Comparison of ENCODE assay signal across 10 cellular contexts in genomic region chr1:91402023-91402422, GRCh38. TPM values are rescaled to one million over a fixed set of nuclear protein-coding genes. Genes with fewer than 3 reads are reported as not detected.
DNase-seq lines count a peak whose midpoint lies in the region; ATAC-seq and TF ChIP-seq lines count a peak whose summit lies in the region.
"Had no signal": no experiment of that assay in that cellular context is flagged by ENCODE, and none has a peak within 500 bp of the region (broad histone marks: within the 10 kb centered on the region; RNA-seq: fewer than 3 reads in every experiment).

No MANE protein-coding gene starts in this region.

- no peak for ATAC-seq in T-helper 17 cell
- no peak for ATAC-seq in HG02840 (IDR thresholded peaks at IDR 0.05; ENCODE audit: low FRiP score, unreplicated experiment)
- ATAC-seq in activated CD4-positive, alpha-beta T cell treated with anti-CD3 and anti-CD28 coated beads for 36 hours = no peak

- H3K36me3 ChIP-seq in mammary epithelial cell (ENCODE audit: insufficient read depth, low read length) (no peaks in the 10 kb centered on the region), neural progenitor cell (no peaks in the 10 kb centered on the region)
- H3K36me3 ChIP-seq: BLaER1, neutrophil had no signal

- no peak overlapping the region for H3K4me3 ChIP-seq in mammary epithelial cell (replicated peaks in 1 of 3; ENCODE audit: insufficient read depth in 1 of 3, low read depth in 2 of 3, low read length in 3 of 3)
- no peak overlapping the region for H3K4me3 ChIP-seq in neural progenitor cell
- H3K4me3 ChIP-seq: BLaER1 had no signal

- H3K79me2 ChIP-seq in mammary epithelial cell (ENCODE audit: insufficient read depth, low read length) (no peaks in the 10 kb centered on the region), neural progenitor cell (ENCODE audit: low read depth) (peaks cover 22% of the 10 kb centered on the region)

- H3K27me3 ChIP-seq in mammary epithelial cell (ENCODE audit: insufficient read depth, low read length) = peaks cover 4% of the 10 kb centered on the region
- H3K27me3 ChIP-seq in neural progenitor cell = no peaks in the 10 kb centered on the region
- H3K27me3 ChIP-seq: BLaER1 had no signal

- no peak overlapping the region for H3K27ac ChIP-seq in mammary epithelial cell (ENCODE audit: insufficient read depth, low read depth, low read length)
- no peak overlapping the region for H3K27ac ChIP-seq in neural progenitor cell
- H3K27ac ChIP-seq: BLaER1, neutrophil had no signal

- H3K27me3 Mint-ChIP-seq in neural progenitor cell (ENCODE audit: insufficient read depth, low read depth) (no peaks in the 10 kb centered on the region), T-helper 17 cell (peaks cover 75% of the 10 kb centered on the region)
- H3K27me3 Mint-ChIP-seq in activated CD4-positive, alpha-beta T cell treated with anti-CD3 and anti-CD28 coated beads for 36 hours = peaks cover 39% of the 10 kb centered on the region

- H3K9me3 ChIP-seq in mammary epithelial cell (replicated peaks; ENCODE audit: insufficient read depth, low read length) (no peaks in the 10 kb centered on the region), neural progenitor cell (ENCODE audit: low read depth) (no peaks in the 10 kb centered on the region), T-helper 17 cell (ENCODE audit: control insufficient read depth, low read length, poor library complexity, severe bottlenecking) (no peaks in the 10 kb centered on the region)
- H3K9me3 ChIP-seq: BLaER1, neutrophil had no signal

- WGBS in mammary epithelial cell (ENCODE audit: low coverage, missing lambda C conversion rate) = 31% methylated on average over 3 of the region's 3 CpGs

- dilution Hi-C loops in mammary epithelial cell (cut with HindIII; ENCODE audit: low sequenced_read_pairs) = no loop called here

- H2AFZ ChIP-seq in mammary epithelial cell (ENCODE audit: low read depth, low read length) (no peak overlapping the region), neural progenitor cell (replicated peaks) (no peak overlapping the region)

- peaks cover 16% of the 10 kb centered on the region for H3K4me1 Mint-ChIP-seq in neural progenitor cell
- peaks cover 3% of the 10 kb centered on the region for H3K4me1 Mint-ChIP-seq in T-helper 17 cell
- H3K4me1 Mint-ChIP-seq in activated CD4-positive, alpha-beta T cell treated with anti-CD3 and anti-CD28 coated beads for 36 hours = peaks cover 7% of the 10 kb centered on the region

- H3K4me1 ChIP-seq in mammary epithelial cell (ENCODE audit: insufficient read depth, low read length) (peaks cover 5% of the 10 kb centered on the region), neural progenitor cell (peaks cover 18% of the 10 kb centered on the region)

- BruUV-seq in mammary epithelial cell (replicated peaks; lab: Mats Ljungman, UMichigan) = no TSS peak

- H3K36me3 Mint-ChIP-seq in neural progenitor cell = peaks cover 2% of the 10 kb centered on the region
- peaks cover 2% of the 10 kb centered on the region for H3K36me3 Mint-ChIP-seq in T-helper 17 cell (ENCODE audit: low read depth)
- no peaks in the 10 kb centered on the region for H3K36me3 Mint-ChIP-seq in activated CD4-positive, alpha-beta T cell treated with anti-CD3 and anti-CD28 coated beads for 36 hours (ENCODE audit: low read depth)

- H3K9me3 Mint-ChIP-seq in neural progenitor cell = no peaks in the 10 kb centered on the region
- no peaks in the 10 kb centered on the region for H3K9me3 Mint-ChIP-seq in activated CD4-positive, alpha-beta T cell treated with anti-CD3 and anti-CD28 coated beads for 36 hours (ENCODE audit: low read depth)

- H3K9ac ChIP-seq in mammary epithelial cell (ENCODE audit: insufficient read depth, low read length) = no peak overlapping the region
- H3K9ac ChIP-seq in neural progenitor cell = no peak overlapping the region
- H3K9ac ChIP-seq: BLaER1 had no signal

- DNase-seq in DMS79 treated with DMSO at 0.1 percent for 48 hours (lab: John Stamatoyannopoulos, UW) (peak; percentile 26), DMS79 (lab: John Stamatoyannopoulos, UW) (no peak), NCI-H1694 (lab: John Stamatoyannopoulos, UW) (peak; percentile 58), mammary epithelial cell (peak; percentile 8), neural progenitor cell (ENCODE audit: low spot score) (no peak), T-helper 17 cell (no peak)
- DNase-seq in activated CD4-positive, alpha-beta T cell treated with anti-CD3 and anti-CD28 coated beads for 36 hours = no peak

- H3K27ac Mint-ChIP-seq in neural progenitor cell (no peak overlapping the region), T-helper 17 cell (no peak overlapping the region)
- no peak overlapping the region for H3K27ac Mint-ChIP-seq in activated CD4-positive, alpha-beta T cell treated with anti-CD3 and anti-CD28 coated beads for 36 hours

- H3K4me3 Mint-ChIP-seq in neural progenitor cell = no peak overlapping the region
- H3K4me3 Mint-ChIP-seq in T-helper 17 cell = no peak overlapping the region
- no peak overlapping the region for H3K4me3 Mint-ChIP-seq in activated CD4-positive, alpha-beta T cell treated with anti-CD3 and anti-CD28 coated beads for 36 hours

- in situ Hi-C loops in mammary epithelial cell (cut with MboI; ENCODE audit: low sequenced_read_pairs in 2 of 2) = no loop called here

- TF ChIP-seq CTCF in mammary epithelial cell (conservative IDR thresholded peaks at IDR 0.05 in 1 of 2, IDR thresholded peaks at IDR 0.05 in 1 of 2; ENCODE audit: extremely low read depth in 1 of 2, insufficient read depth in 1 of 2, low read depth in 1 of 2, low read length in 2 of 2) (peak; percentile 45 to 51), neural progenitor cell (IDR thresholded peaks at IDR 0.05) (peak; percentile 51)

- POLR2A ChIA-PET in activated CD4-positive, alpha-beta T cell treated with anti-CD3 and anti-CD28 coated beads for 36 hours (lab: Charles Lee) = no interaction called here

- CTCF ChIA-PET in mammary epithelial cell (lab: Charles Lee; ENCODE audit: low non-redundant PET) = no interaction called here
- CTCF ChIA-PET in activated CD4-positive, alpha-beta T cell treated with anti-CD3 and anti-CD28 coated beads for 36 hours (lab: Charles Lee) = no interaction called here

- no peak overlapping the region for H3K4me2 ChIP-seq in mammary epithelial cell (ENCODE audit: insufficient read depth, low read depth, low read length)
- H3K4me2 ChIP-seq in neural progenitor cell = no peak overlapping the region
- H3K4me2 ChIP-seq: BLaER1 had no signal

- peaks cover 6% of the 10 kb centered on the region for H3F3A ChIP-seq in neural progenitor cell (ENCODE audit: low read depth)

- intact Hi-C loops in mammary epithelial cell (cut with micrococcal nuclease) = loop anchor here (1.0 kb wide), 1 partner anchor 120 kb away; no protein-coding TSS in a partner anchor
- intact Hi-C loops in activated CD4-positive, alpha-beta T cell treated with anti-CD3 and anti-CD28 coated beads for 36 hours (cut with DNase I, micrococcal nuclease) = loop anchor here (1.0 to 10.0 kb wide), 6 partner anchors 119 to 677 kb away; no protein-coding TSS in a partner anchor

- H4K20me1 ChIP-seq in mammary epithelial cell (ENCODE audit: insufficient read depth, low read length) (no peaks in the 10 kb centered on the region), neural progenitor cell (ENCODE audit: low read depth) (no peaks in the 10 kb centered on the region)
- H4K20me1 ChIP-seq: BLaER1 had no signal

RNA-seq across cellular contexts. Expression of gene HFM1, which starts 2.6 kb away (rescaled TPM):
- total RNA-seq in mammary epithelial cell (under 1 TPM in 1 of 2 donors, not detected in 1; 0.83 TPM), neural progenitor cell (ENCODE audit: low replicate concordance) (15.1 and 36.3 TPM in 2 replicates), T-helper 17 cell (not detected)
- not detected for polyA plus RNA-seq in mammary epithelial cell
- polyA minus RNA-seq in mammary epithelial cell = not detected
- not detected for total RNA-seq in activated CD4-positive, alpha-beta T cell treated with anti-CD3 and anti-CD28 coated beads for 36 hours

Comparison
In these comparisons a context has a peak if more than half of its experiments do, and no peak if none do; other contexts are left out.
1. DNase-seq: peak in DMS79 treated with DMSO at 0.1 percent for 48 hours (single experiment), NCI-H1694 (single experiment) and mammary epithelial cell (single experiment); none in DMS79 (single experiment), neural progenitor cell (single experiment), T-helper 17 cell (0 of 3) and activated CD4-positive, alpha-beta T cell treated with anti-CD3 and anti-CD28 coated beads for 36 hours (single experiment).